In the genomic region with DNA sequence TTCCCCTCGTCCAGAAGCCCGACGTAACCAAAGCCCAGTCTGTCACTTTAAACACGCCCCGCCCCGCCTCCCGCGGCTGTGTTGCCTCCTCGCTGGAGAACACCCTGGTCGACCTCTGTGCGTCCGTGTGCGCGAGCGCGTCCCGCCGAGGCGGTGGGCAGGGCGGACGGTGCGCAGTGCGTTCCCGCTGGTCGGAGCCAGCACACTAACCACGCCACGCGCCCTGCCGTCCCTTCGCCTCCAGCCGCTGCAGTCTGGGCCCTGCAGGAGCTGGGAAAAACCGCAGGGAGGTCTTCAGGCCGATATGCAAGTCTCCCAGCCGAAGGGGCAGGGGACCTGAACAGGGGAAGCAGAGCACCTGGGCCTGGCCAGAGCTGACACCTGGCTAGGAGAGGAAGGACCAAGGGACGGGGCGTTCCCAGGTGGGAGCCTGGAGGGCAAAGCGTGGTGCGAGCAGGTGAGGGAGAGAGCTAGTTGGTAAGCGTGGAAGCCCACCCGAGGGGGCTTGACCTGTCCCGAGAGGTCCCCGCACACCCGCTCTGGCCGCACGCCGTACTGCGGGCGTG, we compare ENCODE assay signal across 8 cellular contexts. TPM values are rescaled to one million over a fixed set of nuclear protein-coding genes. Genes with fewer than 3 reads are reported as not detected.
DNase-seq lines count a peak whose midpoint lies in the region; ATAC-seq, FAIRE-seq and TF ChIP-seq lines count a peak whose summit lies in the region.

No MANE protein-coding gene starts in this region.

- peak; percentile 12 to 43 for DNase-seq in NCI-H187 (lab: John Stamatoyannopoulos, UW)
- DNase-seq in NCI-H187 treated with DMSO at 0.1 percent for 48 hours (lab: John Stamatoyannopoulos, UW), result no peak
- DNase-seq in NCI-H2029 treated with DMSO at 0.1 percent for 48 hours (lab: John Stamatoyannopoulos, UW), result peak; percentile 42
- DNase-seq in UCSD-AML1 (lab: John Stamatoyannopoulos, UW; ENCODE audit: unreplicated experiment), result peak; percentile 89
- peak; percentile 94 to 96 for DNase-seq in T47D (ENCODE audit: low read depth in 1 of 2, low spot score in 1 of 2)
- no peak for DNase-seq in keratinocyte (ENCODE audit: low read depth, low spot score)
- peak; percentile 49 to 68 for DNase-seq in stimulated activated CD4-positive, alpha-beta T cell treated with anti-CD3 and anti-CD28 coated beads, Interleukin-1b, Interleukin-23, amount 100 ng/mL, for 4 hours (ENCODE audit: low read depth in 2 of 2)

- in situ Hi-C loops in T47D (cut with HindIII; ENCODE audit: low pct_unique_long_range_greater_than_20kb, low sequenced_read_pairs), result no loop called here

- peak overlapping the region; percentile 69 for H3K9ac ChIP-seq in keratinocyte (ENCODE audit: control insufficient read depth, extremely low read depth, insufficient read depth, low read length)

- H3K27me3 ChIP-seq in keratinocyte (ENCODE audit: control insufficient read depth, extremely low read depth, insufficient read depth, low read length), result peaks cover 43% of the 10 kb centered on the region

- H3K27ac ChIP-seq in keratinocyte (ENCODE audit: control insufficient read depth, insufficient read depth, low read length), result peak overlapping the region; percentile 4

- no peak for TF ChIP-seq CTCF in keratinocyte (optimal IDR thresholded peaks at IDR 0.05 in 1 of 3, IDR thresholded peaks at IDR 0.05 in 1 of 3, conservative IDR thresholded peaks at IDR 0.05 in 1 of 3; ENCODE audit: extremely low read depth in 1 of 3, insufficient read depth in 2 of 3, low read length in 3 of 3)

- FAIRE-seq in keratinocyte (lab: Jason Lieb, UNC), result no peak

- H3K9me1 ChIP-seq in keratinocyte (ENCODE audit: control insufficient read depth, extremely low read depth, insufficient read depth, low read length), result no peaks in the 10 kb centered on the region

- peaks cover 9% of the 10 kb centered on the region for H3K4me1 ChIP-seq in keratinocyte (ENCODE audit: control insufficient read depth, extremely low read depth, insufficient read depth, low read length)

- peak overlapping the region; percentile 74 to 93 (median 89) for H3K4me3 ChIP-seq in keratinocyte (ENCODE audit: control insufficient read depth in 2 of 3, extremely low read depth in 1 of 3, insufficient read depth in 2 of 3, low read depth in 1 of 3, low read length in 3 of 3)

- dilution Hi-C loops in keratinocyte (cut with MboI; ENCODE audit: extremely low pct_ligation_motif_present, low sequenced_read_pairs), result no loop called here

- peak overlapping the region; percentile 88 for H3K4me2 ChIP-seq in keratinocyte (ENCODE audit: control insufficient read depth, extremely low read depth, insufficient read depth, low read depth, low read length)

- peaks cover 6% of the 10 kb centered on the region for H3K79me2 ChIP-seq in keratinocyte (ENCODE audit: control insufficient read depth, insufficient read depth, low read length)

- H2AFZ ChIP-seq in keratinocyte (ENCODE audit: control insufficient read depth, low read length), result peak overlapping the region; percentile 56

- no peak for ATAC-seq in HG03159 (IDR thresholded peaks at IDR 0.05; ENCODE audit: unreplicated experiment)

- peaks cover 3 to 17% of the 10 kb centered on the region in 2 experiments for H3K36me3 ChIP-seq in keratinocyte (ENCODE audit: control insufficient read depth in 2 of 2, extremely low read depth in 1 of 2, insufficient read depth in 2 of 2, low read length in 2 of 2)

- peaks cover 6% of the 10 kb centered on the region for H4K20me1 ChIP-seq in keratinocyte (ENCODE audit: control insufficient read depth, extremely low read depth, insufficient read depth, low read length)

- H3K9me3 ChIP-seq in keratinocyte (ENCODE audit: control insufficient read depth, low read depth, low read length), result no peaks in the 10 kb centered on the region

RNA-seq across cellular contexts. Expression of a gene that starts 1.3 kb away (rescaled TPM):
- 68.8 to 113 TPM (median 97.9 TPM) in 3 replicates for polyA plus RNA-seq in keratinocyte
- 110 TPM for polyA plus RNA-seq in keratinocyte (2011; ENCODE audit: low read depth)
- 52.2 and 121 TPM in 2 replicates for polyA plus RNA-seq in keratinocyte (2011; cell fraction: cytosol; rRNA removed)
- polyA plus RNA-seq in keratinocyte (2011; cell fraction: nucleus; rRNA removed), result 45.1 and 48.6 TPM in 2 replicates
- polyA plus RNA-seq in keratinocyte (2012; ENCODE audit: low replicate concordance), result 88.4 and 108 TPM in 2 replicates
- polyA minus RNA-seq in keratinocyte, result 16.0 to 25.6 TPM (median 24.3 TPM) in 3 replicates
- polyA minus RNA-seq in keratinocyte (2011; cell fraction: cytosol; rRNA and poly(A)+ RNA removed), result 68.1 TPM
- polyA minus RNA-seq in keratinocyte (2011; cell fraction: nucleus; rRNA and poly(A)+ RNA removed), result 11.7 and 12.6 TPM in 2 replicates

RNA-seq across cellular contexts. Expression of a gene that starts 4.2 kb away (rescaled TPM):
- polyA plus RNA-seq in keratinocyte, result 0.49 to 0.82 TPM (median 0.62 TPM) in 3 replicates
- polyA plus RNA-seq in keratinocyte (2011; ENCODE audit: low read depth), result 0.42 TPM
- 0.11 and 0.18 TPM in 2 replicates for polyA plus RNA-seq in keratinocyte (2011; cell fraction: cytosol; rRNA removed)
- 4.4 and 6.0 TPM in 2 replicates for polyA plus RNA-seq in keratinocyte (2011; cell fraction: nucleus; rRNA removed)
- polyA plus RNA-seq in keratinocyte (2012; ENCODE audit: low replicate concordance), result 1.1 and 1.6 TPM in 2 replicates
- polyA minus RNA-seq in keratinocyte, result 0.10 to 0.35 TPM (median 0.16 TPM) in 3 replicates
- polyA minus RNA-seq in keratinocyte (2011; cell fraction: cytosol; rRNA and poly(A)+ RNA removed), result not detected
- polyA minus RNA-seq in keratinocyte (2011; cell fraction: nucleus; rRNA and poly(A)+ RNA removed), result 0.63 and 0.85 TPM in 2 replicates

RNA-seq across cellular contexts. Expression of a gene that starts 5.6 kb away (rescaled TPM):
- polyA plus RNA-seq in keratinocyte, result 0.10 to 0.21 TPM (median 0.12 TPM) in 3 replicates
- polyA plus RNA-seq in keratinocyte (2011; ENCODE audit: low read depth), result 0.29 TPM
- 0.01 and 0.08 TPM in 2 replicates for polyA plus RNA-seq in keratinocyte (2011; cell fraction: cytosol; rRNA removed)
- polyA plus RNA-seq in keratinocyte (2011; cell fraction: nucleus; rRNA removed), result 0.92 and 0.93 TPM in 2 replicates
- 0.41 and 0.79 TPM in 2 replicates for polyA plus RNA-seq in keratinocyte (2012; ENCODE audit: low replicate concordance)
- polyA minus RNA-seq in keratinocyte, result not detected in 3 replicates
- polyA minus RNA-seq in keratinocyte (2011; cell fraction: cytosol; rRNA and poly(A)+ RNA removed), result not detected
- 0.16 and 0.42 TPM in 2 replicates for polyA minus RNA-seq in keratinocyte (2011; cell fraction: nucleus; rRNA and poly(A)+ RNA removed)

RNA-seq across cellular contexts. Expression of a gene that starts 18.2 kb away (rescaled TPM):
- polyA plus RNA-seq in keratinocyte, result 329 to 354 TPM (median 343 TPM) in 3 replicates
- polyA plus RNA-seq in keratinocyte (2011; ENCODE audit: low read depth), result 473 TPM
- 240 and 419 TPM in 2 replicates for polyA plus RNA-seq in keratinocyte (2011; cell fraction: cytosol; rRNA removed)
- 203 and 230 TPM in 2 replicates for polyA plus RNA-seq in keratinocyte (2011; cell fraction: nucleus; rRNA removed)
- polyA plus RNA-seq in keratinocyte (2012; ENCODE audit: low replicate concordance), result 312 and 449 TPM in 2 replicates
- polyA minus RNA-seq in keratinocyte, result 58.7 to 147 TPM (median 109 TPM) in 3 replicates
- polyA minus RNA-seq in keratinocyte (2011; cell fraction: cytosol; rRNA and poly(A)+ RNA removed), result 239 TPM
- 51.2 and 54.6 TPM in 2 replicates for polyA minus RNA-seq in keratinocyte (2011; cell fraction: nucleus; rRNA and poly(A)+ RNA removed)

RNA-seq across cellular contexts. Expression of a gene that starts 38.4 kb away (rescaled TPM):
- 9.9 to 12.9 TPM (median 10.6 TPM) in 3 replicates for polyA plus RNA-seq in keratinocyte
- polyA plus RNA-seq in keratinocyte (2011; ENCODE audit: low read depth), result 5.1 TPM
- polyA plus RNA-seq in keratinocyte (2011; cell fraction: cytosol; rRNA removed), result 4.8 and 7.9 TPM in 2 replicates
- 15.2 and 19.4 TPM in 2 replicates for polyA plus RNA-seq in keratinocyte (2011; cell fraction: nucleus; rRNA removed)
- polyA plus RNA-seq in keratinocyte (2012; ENCODE audit: low replicate concordance), result 6.5 and 14.0 TPM in 2 replicates
- polyA minus RNA-seq in keratinocyte, result 9.4 to 19.4 TPM (median 10.7 TPM) in 3 replicates
- 14.6 TPM for polyA minus RNA-seq in keratinocyte (2011; cell fraction: cytosol; rRNA and poly(A)+ RNA removed)
- polyA minus RNA-seq in keratinocyte (2011; cell fraction: nucleus; rRNA and poly(A)+ RNA removed), result 9.9 and 14.0 TPM in 2 replicates

Comparison
In these comparisons a context has a peak if more than half of its experiments do, and no peak if none do; other contexts are left out.
1. DNase-seq: peak in NCI-H187 (2 of 2), NCI-H2029 treated with DMSO at 0.1 percent for 48 hours (single experiment), UCSD-AML1 (single experiment), T47D (2 of 2) and stimulated activated CD4-positive, alpha-beta T cell treated with anti-CD3 and anti-CD28 coated beads, Interleukin-1b, Interleukin-23, amount 100 ng/mL, for 4 hours (2 of 2); none in NCI-H187 treated with DMSO at 0.1 percent for 48 hours (single experiment) and keratinocyte (single experiment).